In the genomic region with DNA sequence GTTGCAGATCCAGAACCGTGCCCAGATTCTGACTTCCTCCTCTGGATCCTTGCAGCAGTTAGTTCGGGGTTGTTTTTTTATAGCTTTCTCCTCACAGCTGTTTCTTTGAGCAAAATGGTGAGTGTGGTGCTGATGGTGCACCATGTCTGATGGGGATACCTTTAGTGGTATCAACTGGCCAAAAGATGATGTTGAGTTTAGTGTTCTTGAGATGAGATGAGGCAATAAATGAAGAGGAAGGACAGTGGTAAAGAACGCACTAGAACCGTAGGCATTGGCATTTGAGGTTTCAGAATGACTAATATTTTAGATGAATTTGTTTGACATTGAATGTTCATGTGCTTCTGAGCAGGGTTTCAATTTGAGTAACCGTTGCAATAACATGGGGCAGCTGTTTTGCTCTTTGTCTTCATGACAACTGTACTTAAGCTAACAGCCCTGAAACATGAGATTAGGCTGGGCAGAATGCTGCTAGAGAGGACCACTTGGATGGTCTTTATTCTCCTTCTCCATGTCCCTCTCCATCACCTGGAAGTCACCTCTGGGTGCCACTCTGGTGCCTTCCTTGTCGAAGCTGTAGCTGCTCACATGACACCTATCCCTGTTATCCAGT, we compare ENCODE assay signal across 9 cellular contexts. TPM values are rescaled to one million over a fixed set of nuclear protein-coding genes. Genes with fewer than 3 reads are reported as not detected.
DNase-seq lines count a peak whose midpoint lies in the region; ATAC-seq and TF ChIP-seq lines count a peak whose summit lies in the region.
"Had no signal": no experiment of that assay in that cellular context is flagged by ENCODE, and none has a peak within 500 bp of the region (broad histone marks: within the 10 kb centered on the region; RNA-seq: fewer than 3 reads in every experiment).

No MANE protein-coding gene starts in this region.

- H3K4me3 ChIP-seq in right atrium auricular region = no peak overlapping the region
- H3K4me3 ChIP-seq in OCI-LY3 (ENCODE audit: low read length) = peak overlapping the region; percentile 61
- no peak overlapping the region for H3K4me3 ChIP-seq in neuronal stem cell (ENCODE audit: low read length in 2 of 2)

- H3K4me1 Mint-ChIP-seq in stimulated activated naive B cell treated with anti-CD40 and anti-IgM and Interleukin-4, amounts not matched to agents 10 μg/mL and 1 μg/mL and 100 μg/mL, for 72 hours = peaks cover 20 to 39% of the 10 kb centered on the region in 2 donors

- no peaks in the 10 kb centered on the region for H3K79me2 ChIP-seq in OCI-LY3 (ENCODE audit: low read length)

- H3K23ac ChIP-seq in neuronal stem cell (ENCODE audit: low read depth, low read length, poor library complexity) = no peak overlapping the region

- H2BK12ac ChIP-seq in neuronal stem cell (ENCODE audit: low read length) = no peak overlapping the region

- no peaks in the 10 kb centered on the region for H3K79me1 ChIP-seq in neuronal stem cell (ENCODE audit: low read depth, low read length)

- H3K36me3 Mint-ChIP-seq in stimulated activated naive B cell treated with anti-CD40 and anti-IgM and Interleukin-4, amounts not matched to agents 10 μg/mL and 1 μg/mL and 100 μg/mL, for 72 hours = peaks cover 0 to 6% of the 10 kb centered on the region in 2 donors

- H3K27me3 Mint-ChIP-seq in stimulated activated naive B cell treated with anti-CD40 and anti-IgM and Interleukin-4, amounts not matched to agents 10 μg/mL and 1 μg/mL and 100 μg/mL, for 72 hours = peaks cover 23 to 37% of the 10 kb centered on the region in 2 donors

- no peak overlapping the region for H4K91ac ChIP-seq in neuronal stem cell (ENCODE audit: low read depth, low read length, poor library complexity)

- H3K36me3 ChIP-seq in right atrium auricular region (no peaks in the 10 kb centered on the region), OCI-LY3 (replicated peaks; ENCODE audit: low read depth, low read length) (no peaks in the 10 kb centered on the region), neuronal stem cell (replicated peaks in 1 of 2; ENCODE audit: control insufficient read depth in 2 of 2, insufficient read depth in 2 of 2, low read length in 2 of 2) (no peaks in the 10 kb centered on the region)

- H3K4me2 ChIP-seq in OCI-LY3 (ENCODE audit: low read length) (peak overlapping the region; percentile 81), neuronal stem cell (ENCODE audit: insufficient read depth, low read length, poor library complexity, severe bottlenecking) (no peak overlapping the region)

- H2AFZ ChIP-seq in OCI-LY3 (ENCODE audit: low read depth, low read length) (peak overlapping the region; percentile 23; the same call in 1 of the 2 replicates), neuronal stem cell (ENCODE audit: low read length) (no peak overlapping the region)

- H2BK120ac ChIP-seq in neuronal stem cell (ENCODE audit: low read depth, low read length) = no peak overlapping the region

- no peak for DNase-seq in Right ventricle myocardium superior
- no peak for DNase-seq in right atrium auricular region (ENCODE audit: low spot score)
- DNase-seq in stimulated activated naive B cell treated with anti-CD40 and anti-IgM and Interleukin-4, amounts not matched to agents 10 μg/mL and 1 μg/mL and 100 μg/mL, for 72 hours = peak; percentile 63
- DNase-seq in neuronal stem cell (ENCODE audit: low spot score) = no peak
- no peak for DNase-seq in pons (ENCODE audit: low spot score)
- no peak for DNase-seq in NCI-H526 treated with DMSO at 0.1 percent for 48 hours (lab: John Stamatoyannopoulos, UW)

- H3K4me1 ChIP-seq in right atrium auricular region (no peaks in the 10 kb centered on the region), OCI-LY3 (ENCODE audit: low read length) (peaks cover 53% of the 10 kb centered on the region), neuronal stem cell (ENCODE audit: control insufficient read depth in 2 of 2, insufficient read depth in 1 of 2, low read depth in 1 of 2, low read length in 2 of 2) (peaks cover 0 to 4% of the 10 kb centered on the region in 2 donors)

- H3K27me3 ChIP-seq in right atrium auricular region (no peaks in the 10 kb centered on the region), OCI-LY3 (ENCODE audit: low read depth, low read length) (peaks cover 17% of the 10 kb centered on the region), neuronal stem cell (ENCODE audit: control insufficient read depth in 3 of 3, insufficient read depth in 3 of 3, low read depth in 1 of 3, low read length in 3 of 3) (peaks cover 0 to 6% (median 0%) of the 10 kb centered on the region in 3 experiments)

- H4K8ac ChIP-seq in neuronal stem cell (ENCODE audit: low read depth, low read length) = no peak overlapping the region

- no peaks in the 10 kb centered on the region for H3K9me3 ChIP-seq in right atrium auricular region
- H3K9me3 ChIP-seq in OCI-LY3 (ENCODE audit: insufficient read depth, low read length) = no peaks in the 10 kb centered on the region
- H3K9me3 ChIP-seq in neuronal stem cell (replicated peaks in 1 of 2; ENCODE audit: control insufficient read depth in 2 of 2, insufficient read depth in 1 of 2, low read depth in 1 of 2, low read length in 2 of 2) = no peaks in the 10 kb centered on the region

- H3K27ac ChIP-seq in right atrium auricular region = peak overlapping the region in 1 of 2 donors; percentile 32
- H3K27ac ChIP-seq in OCI-LY3 (ENCODE audit: low read length) = peak overlapping the region; percentile 93
- no peak overlapping the region for H3K27ac ChIP-seq in neuronal stem cell (replicated peaks; ENCODE audit: low read length)

- H3K9ac ChIP-seq in OCI-LY3 (ENCODE audit: low read length) (peak overlapping the region; percentile 60), neuronal stem cell (ENCODE audit: low read depth, low read length, poor library complexity) (no peak overlapping the region)

- no CpG with 5 or more reads among the region's 6 CpGs for WGBS in neuronal stem cell (ENCODE audit: extremely low coverage in 2 of 2, insufficient read length in 2 of 2, insufficient replicate concordance in 1 of 2), 2 donors

- H3K9me3 Mint-ChIP-seq in stimulated activated naive B cell treated with anti-CD40 and anti-IgM and Interleukin-4, amounts not matched to agents 10 μg/mL and 1 μg/mL and 100 μg/mL, for 72 hours = peaks cover 0 to 8% of the 10 kb centered on the region in 2 donors

- H2BK15ac ChIP-seq in neuronal stem cell (ENCODE audit: low read length) = no peak overlapping the region

- H2BK5ac ChIP-seq in neuronal stem cell (ENCODE audit: low read length) = no peak overlapping the region

- no peak overlapping the region for H2AK5ac ChIP-seq in neuronal stem cell (ENCODE audit: low read depth, low read length)

- no peaks in the 10 kb centered on the region for H4K20me1 ChIP-seq in OCI-LY3 (ENCODE audit: insufficient read depth, low read length)

- H3K27ac Mint-ChIP-seq in stimulated activated naive B cell treated with anti-CD40 and anti-IgM and Interleukin-4, amounts not matched to agents 10 μg/mL and 1 μg/mL and 100 μg/mL, for 72 hours = peak overlapping the region; percentile 84

- TF ChIP-seq CTCF in right atrium auricular region (IDR thresholded peaks at IDR 0.05) = no peak
- TF ChIP-seq CTCF in OCI-LY3 (IDR thresholded peaks at IDR 0.05; ENCODE audit: low read depth, low read length) = no peak

- H3K4ac ChIP-seq in neuronal stem cell (ENCODE audit: low read length) = no peak overlapping the region

- peak; percentile 27 for ATAC-seq in Right ventricle myocardium superior (ENCODE audit: poor library complexity)
- peak; percentile 97 for ATAC-seq in HG02678 (IDR thresholded peaks at IDR 0.05; ENCODE audit: unreplicated experiment)
- ATAC-seq in stimulated activated naive B cell treated with anti-CD40 and anti-IgM and Interleukin-4, amounts not matched to agents 10 μg/mL and 1 μg/mL and 100 μg/mL, for 72 hours (replicated peaks) = peak; percentile 88 to 92

- intact Hi-C loops in Right ventricle myocardium superior (cut with DNase I) = no loop called here

- no peak overlapping the region for H3K18ac ChIP-seq in neuronal stem cell (ENCODE audit: low read length)

- no peak overlapping the region for H3K14ac ChIP-seq in neuronal stem cell (ENCODE audit: low read length)

- peak overlapping the region; percentile 30 to 32 for H3K4me3 Mint-ChIP-seq in stimulated activated naive B cell treated with anti-CD40 and anti-IgM and Interleukin-4, amounts not matched to agents 10 μg/mL and 1 μg/mL and 100 μg/mL, for 72 hours

RNA-seq across cellular contexts. Expression of a gene that starts 3.9 kb away (rescaled TPM):
- 0.22 TPM for total RNA-seq in Right ventricle myocardium superior
- under 1 TPM in 1 of 2 donors, not detected in 1; 0.35 TPM for total RNA-seq in right atrium auricular region
- polyA plus RNA-seq in neuronal stem cell (2013, experiment 1 of 2) = not detected
- polyA plus RNA-seq in neuronal stem cell (2013, experiment 2 of 2) = not detected
- total RNA-seq: frontal cortex had no signal

Comparison
In these comparisons a context has a peak if more than half of its experiments do, and no peak if none do; other contexts are left out.
1. ATAC-seq: peak in every context shown above with its lines; median percentile 97 in HG02678; 90 in stimulated activated naive B cell treated with anti-CD40 and anti-IgM and Interleukin-4, amounts not matched to agents 10 μg/mL and 1 μg/mL and 100 μg/mL, for 72 hours; 27 in Right ventricle myocardium superior.